ENCODE assay signal across 12 cellular contexts in the genomic region with DNA sequence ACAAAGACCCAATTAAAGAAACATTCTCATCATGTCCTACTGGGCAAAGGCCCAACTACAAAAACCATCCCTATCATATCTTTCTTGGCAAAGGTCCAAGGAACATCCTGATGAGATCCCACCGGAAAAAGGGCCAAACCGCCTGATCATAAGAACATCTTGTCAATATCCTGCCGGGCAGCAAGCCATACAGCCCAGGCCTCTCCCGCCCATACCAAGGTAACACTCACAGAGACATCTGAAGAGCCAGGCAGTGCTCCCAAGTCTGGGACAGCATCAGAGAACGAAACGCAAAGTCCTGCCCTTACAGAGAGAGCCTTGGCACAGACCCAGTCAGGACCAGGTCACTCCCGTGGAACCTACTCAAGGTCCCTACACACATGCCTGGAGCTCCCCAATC. TPM values are rescaled to one million over a fixed set of nuclear protein-coding genes. Genes with fewer than 3 reads are reported as not detected.
A peak's percentile ranks its signal among the peaks of the same experiment; 100 is the strongest.
DNase-seq lines count a peak whose midpoint lies in the region; ATAC-seq and TF ChIP-seq lines count a peak whose summit lies in the region.
"Had no signal": no experiment of that assay in that cellular context is flagged by ENCODE, and none has a peak within 500 bp of the region (broad histone marks: within the 10 kb centered on the region; RNA-seq: fewer than 3 reads in every experiment).

No MANE protein-coding gene starts in this region.

- BruUV-seq in PC-9 (replicated peaks; lab: Mats Ljungman, UMichigan), result no TSS peak

- H3K4me3 ChIP-seq in hepatocyte (no peak overlapping the region), gastrocnemius medialis (peak overlapping the region in 1 of 4 donors; percentile 74), PC-9 (no peak overlapping the region)
- no peak overlapping the region for H3K4me3 ChIP-seq in effector memory CD4-positive, alpha-beta T cell (ENCODE audit: insufficient read depth, low read depth, low read length, poor library complexity, severe bottlenecking)
- H3K4me3 ChIP-seq: thyroid gland had no signal

- H3K4me1 Mint-ChIP-seq in activated CD4-positive, alpha-beta T cell treated with anti-CD3 and anti-CD28 coated beads, Interleukin-2, amount 10 ng/mL, durations not matched to agents 7 days and 5 days, result peaks cover 24% of the 10 kb centered on the region
- H3K4me1 Mint-ChIP-seq in activated CD4-positive, alpha-beta T cell treated with anti-CD3 and anti-CD28 coated beads, Interleukin-2, amount 10 ng/mL, durations not matched to agents 24 days and 14 days, result peaks cover 14% of the 10 kb centered on the region
- H3K4me1 Mint-ChIP-seq in WTC11, result peaks cover 14% of the 10 kb centered on the region

- H3K27me3 ChIP-seq in hepatocyte (no peaks in the 10 kb centered on the region), gastrocnemius medialis (no peaks in the 10 kb centered on the region), PC-9 (ENCODE audit: insufficient read depth, low read depth) (no peaks in the 10 kb centered on the region)
- H3K27me3 ChIP-seq in effector memory CD4-positive, alpha-beta T cell (replicated peaks; ENCODE audit: control insufficient read depth, insufficient read depth, low read length, poor library complexity, severe bottlenecking), result no peaks in the 10 kb centered on the region
- H3K27me3 ChIP-seq: thyroid gland had no signal

- ATAC-seq in WTC11 (no peak), gastrocnemius medialis (no peak)

- H3K9me3 ChIP-seq in hepatocyte (ENCODE audit: low read depth) (no peaks in the 10 kb centered on the region), gastrocnemius medialis (no peaks in the 10 kb centered on the region), PC-9 (ENCODE audit: insufficient read depth, low read depth) (peaks cover 7% of the 10 kb centered on the region)
- no peaks in the 10 kb centered on the region for H3K9me3 ChIP-seq in effector memory CD4-positive, alpha-beta T cell (ENCODE audit: control insufficient read depth, low read length)
- H3K9me3 ChIP-seq: thyroid gland had no signal

- H3K36me3 Mint-ChIP-seq in activated CD4-positive, alpha-beta T cell treated with anti-CD3 and anti-CD28 coated beads, Interleukin-2, amount 10 ng/mL, durations not matched to agents 7 days and 5 days (ENCODE audit: low read depth), result peaks cover 42% of the 10 kb centered on the region
- H3K36me3 Mint-ChIP-seq in activated CD4-positive, alpha-beta T cell treated with anti-CD3 and anti-CD28 coated beads, Interleukin-2, amount 10 ng/mL, durations not matched to agents 24 days and 14 days (ENCODE audit: low read depth), result peaks cover 24% of the 10 kb centered on the region
- peaks cover 27% of the 10 kb centered on the region for H3K36me3 Mint-ChIP-seq in WTC11

- H3K36me3 ChIP-seq in hepatocyte (replicated peaks; ENCODE audit: insufficient read depth, low read depth) (no peaks in the 10 kb centered on the region), gastrocnemius medialis (no peaks in the 10 kb centered on the region), PC-9 (ENCODE audit: low read depth) (peaks cover 3% of the 10 kb centered on the region; the same call in 1 of the 2 replicates)
- H3K36me3 ChIP-seq in effector memory CD4-positive, alpha-beta T cell (ENCODE audit: control insufficient read depth, insufficient read depth, low read length), result no peaks in the 10 kb centered on the region
- H3K36me3 ChIP-seq: neutrophil, thyroid gland had no signal

- H4K20me1 ChIP-seq in hepatocyte (ENCODE audit: insufficient read depth, poor library complexity, severe bottlenecking) (no peaks in the 10 kb centered on the region), PC-9 (ENCODE audit: insufficient read depth) (no peaks in the 10 kb centered on the region)

- in situ Hi-C loops in gastrocnemius medialis (cut with MboI; ENCODE audit: low sequenced_read_pairs in 4 of 4), result loop anchor here in 1 of 4 donors (25.0 kb wide), 1 partner anchor 332 kb away; the partner anchor contains the start of gene ZNF665

- H3K27ac Mint-ChIP-seq in activated CD4-positive, alpha-beta T cell treated with anti-CD3 and anti-CD28 coated beads, Interleukin-2, amount 10 ng/mL, durations not matched to agents 7 days and 5 days, result no peak overlapping the region
- no peak overlapping the region for H3K27ac Mint-ChIP-seq in activated CD4-positive, alpha-beta T cell treated with anti-CD3 and anti-CD28 coated beads, Interleukin-2, amount 10 ng/mL, durations not matched to agents 24 days and 14 days
- H3K27ac Mint-ChIP-seq in WTC11, result peak overlapping the region; percentile 35

- no peaks in the 10 kb centered on the region for H3K9me2 ChIP-seq in hepatocyte (replicated peaks; ENCODE audit: insufficient read depth)
- H3K9me2 ChIP-seq in PC-9 (ENCODE audit: insufficient read depth), result no peaks in the 10 kb centered on the region

- POLR2A ChIA-PET in activated CD4-positive, alpha-beta T cell treated with anti-CD3 and anti-CD28 coated beads, Interleukin-2, amount 10 ng/mL, durations not matched to agents 7 days and 5 days (lab: Charles Lee), result no interaction called here
- POLR2A ChIA-PET in WTC11 (lab: Charles Lee) (no interaction called here), PC-9 (lab: Charles Lee; ENCODE audit: unreplicated experiment) (no interaction called here)

- H3F3A ChIP-seq in PC-9 (ENCODE audit: insufficient read depth, low read depth), result peaks cover 7% of the 10 kb centered on the region; the same call in 1 of the 2 replicates

- DNase-seq in activated CD4-positive, alpha-beta T cell treated with anti-CD3 and anti-CD28 coated beads, Interleukin-2, amount 10 ng/mL, durations not matched to agents 7 days and 5 days, result no peak
- DNase-seq in activated CD4-positive, alpha-beta T cell treated with anti-CD3 and anti-CD28 coated beads, Interleukin-2, amount 10 ng/mL, durations not matched to agents 24 days and 14 days, result no peak
- DNase-seq in WTC11 (ENCODE audit: low spot score) (no peak), hepatocyte (ENCODE audit: low spot score) (peak; percentile 28), gastrocnemius medialis (no peak), PC-9 (no peak), amygdala (lab: John Stamatoyannopoulos, UW) (no peak)
- DNase-seq in effector memory CD4-positive, alpha-beta T cell, result no peak
- DNase-seq: NCI-H1105, NCI-H510A had no signal

- H3K27ac ChIP-seq in hepatocyte (peak overlapping the region; percentile 86), gastrocnemius medialis (peak overlapping the region; percentile 61 to 89 (median 75)), PC-9 (no peak overlapping the region)
- no peak overlapping the region for H3K27ac ChIP-seq in effector memory CD4-positive, alpha-beta T cell (ENCODE audit: insufficient read depth, low read length, poor library complexity, severe bottlenecking)
- H3K27ac ChIP-seq: neutrophil had no signal

- peaks cover 5% of the 10 kb centered on the region for H3K4me1 ChIP-seq in hepatocyte (ENCODE audit: insufficient read depth)
- H3K4me1 ChIP-seq in gastrocnemius medialis, result peaks cover 0 to 10% of the 10 kb centered on the region in 2 donors
- H3K4me1 ChIP-seq in effector memory CD4-positive, alpha-beta T cell (ENCODE audit: control insufficient read depth, insufficient read depth, low read length, poor library complexity, severe bottlenecking), result peaks cover 7% of the 10 kb centered on the region
- H3K4me1 ChIP-seq in PC-9 (replicated peaks; ENCODE audit: insufficient read depth), result peaks cover 14% of the 10 kb centered on the region

- peak overlapping the region; percentile 9 for H3K4me3 Mint-ChIP-seq in activated CD4-positive, alpha-beta T cell treated with anti-CD3 and anti-CD28 coated beads, Interleukin-2, amount 10 ng/mL, durations not matched to agents 7 days and 5 days
- no peak overlapping the region for H3K4me3 Mint-ChIP-seq in activated CD4-positive, alpha-beta T cell treated with anti-CD3 and anti-CD28 coated beads, Interleukin-2, amount 10 ng/mL, durations not matched to agents 24 days and 14 days
- H3K4me3 Mint-ChIP-seq in WTC11, result no peak overlapping the region

- H2AFZ ChIP-seq in hepatocyte (no peak overlapping the region), PC-9 (no peak overlapping the region)

- no peak for TF ChIP-seq POLR2A in gastrocnemius medialis (IDR thresholded peaks at IDR 0.05)

- TF ChIP-seq CTCF in WTC11 (IDR thresholded peaks at IDR 0.05) (no peak), hepatocyte (IDR thresholded peaks at IDR 0.05; ENCODE audit: poor library complexity) (no peak), gastrocnemius medialis (IDR thresholded peaks at IDR 0.05 in 4 of 5, conservative IDR thresholded peaks at IDR 0.05 in 1 of 5) (no peak), PC-9 (conservative IDR thresholded peaks at IDR 0.05) (no peak)

- CTCF ChIA-PET in activated CD4-positive, alpha-beta T cell treated with anti-CD3 and anti-CD28 coated beads, Interleukin-2, amount 10 ng/mL, durations not matched to agents 7 days and 5 days (lab: Charles Lee), result interaction anchor here (0.6 kb wide), 1 partner anchor 37 kb away, joined by 3 read pairs; no protein-coding TSS in a partner anchor
- CTCF ChIA-PET in WTC11 (lab: Charles Lee), result interaction anchor here (1.1 to 1.7 kb wide), 2 partner anchors 227 to 274 kb away, joined by 5 to 11 read pairs; no protein-coding TSS in a partner anchor
- CTCF ChIA-PET in PC-9 (lab: Charles Lee), result no interaction called here

- peaks cover 25% of the 10 kb centered on the region for H3K9me3 Mint-ChIP-seq in activated CD4-positive, alpha-beta T cell treated with anti-CD3 and anti-CD28 coated beads, Interleukin-2, amount 10 ng/mL, durations not matched to agents 7 days and 5 days
- H3K9me3 Mint-ChIP-seq in activated CD4-positive, alpha-beta T cell treated with anti-CD3 and anti-CD28 coated beads, Interleukin-2, amount 10 ng/mL, durations not matched to agents 24 days and 14 days, result peaks cover 23% of the 10 kb centered on the region
- H3K9me3 Mint-ChIP-seq in WTC11, result peaks cover 9% of the 10 kb centered on the region

- intact Hi-C loops in activated CD4-positive, alpha-beta T cell treated with anti-CD3 and anti-CD28 coated beads, Interleukin-2, amount 10 ng/mL, durations not matched to agents 24 days and 14 days (cut with micrococcal nuclease), result no loop called here
- intact Hi-C loops in gastrocnemius medialis (cut with DNase I; ENCODE audit: low total_unique reads) (no loop called here), PC-9 (cut with micrococcal nuclease; ENCODE audit: unreplicated experiment) (loop anchor here (10.0 kb wide), 1 partner anchor 85 kb away; the partner anchor contains the start of gene ZNF761)

- H3K4me2 ChIP-seq in hepatocyte, result no peak overlapping the region
- H3K4me2 ChIP-seq in PC-9, result no peak overlapping the region

- WGBS in hepatocyte (ENCODE audit: low lambda C conversion rate, missing lambda C conversion rate), result 88% methylated on average over 7 of the region's 7 CpGs

- H3K27me3 Mint-ChIP-seq in activated CD4-positive, alpha-beta T cell treated with anti-CD3 and anti-CD28 coated beads, Interleukin-2, amount 10 ng/mL, durations not matched to agents 7 days and 5 days, result no peaks in the 10 kb centered on the region
- no peaks in the 10 kb centered on the region for H3K27me3 Mint-ChIP-seq in activated CD4-positive, alpha-beta T cell treated with anti-CD3 and anti-CD28 coated beads, Interleukin-2, amount 10 ng/mL, durations not matched to agents 24 days and 14 days
- no peaks in the 10 kb centered on the region for H3K27me3 Mint-ChIP-seq in WTC11 (ENCODE audit: low read depth)

- H3K79me2 ChIP-seq in hepatocyte (no peaks in the 10 kb centered on the region), PC-9 (ENCODE audit: low read depth) (peaks cover 15% of the 10 kb centered on the region)

RNA-seq across cellular contexts. Expression of gene ZNF331, which starts 18.5 kb away (rescaled TPM):
- total RNA-seq in activated CD4-positive, alpha-beta T cell treated with anti-CD3 and anti-CD28 coated beads, Interleukin-2, amount 10 ng/mL, durations not matched to agents 7 days and 5 days, result 10 to 100 TPM; 19.5 to 20.2 TPM
- 18.2 and 18.9 TPM in 2 replicates for total RNA-seq in activated CD4-positive, alpha-beta T cell treated with anti-CD3 and anti-CD28 coated beads, Interleukin-2, amount 10 ng/mL, durations not matched to agents 24 days and 14 days
- total RNA-seq in WTC11 (2021) (56.0 to 62.0 TPM (median 56.7 TPM) in 3 replicates), hepatocyte (12.8 and 15.6 TPM in 2 replicates), gastrocnemius medialis (10 to 100 TPM in 1 of 4 donors, 1 to 10 TPM in 3; 4.8 to 12.6 (median 7.0) TPM), PC-9 (2021) (39.2 and 51.6 TPM in 2 replicates)
- polyA plus RNA-seq in hepatocyte, result 12.3 and 13.5 TPM in 2 replicates

RNA-seq across cellular contexts. Expression of gene ZNF813, which starts 51.9 kb away (rescaled TPM):
- total RNA-seq in activated CD4-positive, alpha-beta T cell treated with anti-CD3 and anti-CD28 coated beads, Interleukin-2, amount 10 ng/mL, durations not matched to agents 7 days and 5 days, result 1 to 10 TPM; 4.6 to 6.8 TPM
- total RNA-seq in activated CD4-positive, alpha-beta T cell treated with anti-CD3 and anti-CD28 coated beads, Interleukin-2, amount 10 ng/mL, durations not matched to agents 24 days and 14 days, result 4.3 and 5.2 TPM in 2 replicates
- total RNA-seq in WTC11 (2021) (15.2 to 17.6 TPM (median 17.5 TPM) in 3 replicates), hepatocyte (7.7 and 8.6 TPM in 2 replicates), gastrocnemius medialis (1 to 10 TPM in 1 of 4 donors, under 1 TPM in 3; 0.29 to 1.1 (median 0.57) TPM), PC-9 (2021) (6.1 and 6.3 TPM in 2 replicates)
- polyA plus RNA-seq in hepatocyte, result 2.3 and 2.8 TPM in 2 replicates

Comparison
In these comparisons a context has a peak if more than half of its experiments do, and no peak if none do; other contexts are left out.
1. H3K27ac ChIP-seq: peak in hepatocyte (single experiment) and gastrocnemius medialis (4 of 4); none in effector memory CD4-positive, alpha-beta T cell (single experiment) and PC-9 (single experiment).